ENCODE assay signal across 1 cellular context in the genomic region with DNA sequence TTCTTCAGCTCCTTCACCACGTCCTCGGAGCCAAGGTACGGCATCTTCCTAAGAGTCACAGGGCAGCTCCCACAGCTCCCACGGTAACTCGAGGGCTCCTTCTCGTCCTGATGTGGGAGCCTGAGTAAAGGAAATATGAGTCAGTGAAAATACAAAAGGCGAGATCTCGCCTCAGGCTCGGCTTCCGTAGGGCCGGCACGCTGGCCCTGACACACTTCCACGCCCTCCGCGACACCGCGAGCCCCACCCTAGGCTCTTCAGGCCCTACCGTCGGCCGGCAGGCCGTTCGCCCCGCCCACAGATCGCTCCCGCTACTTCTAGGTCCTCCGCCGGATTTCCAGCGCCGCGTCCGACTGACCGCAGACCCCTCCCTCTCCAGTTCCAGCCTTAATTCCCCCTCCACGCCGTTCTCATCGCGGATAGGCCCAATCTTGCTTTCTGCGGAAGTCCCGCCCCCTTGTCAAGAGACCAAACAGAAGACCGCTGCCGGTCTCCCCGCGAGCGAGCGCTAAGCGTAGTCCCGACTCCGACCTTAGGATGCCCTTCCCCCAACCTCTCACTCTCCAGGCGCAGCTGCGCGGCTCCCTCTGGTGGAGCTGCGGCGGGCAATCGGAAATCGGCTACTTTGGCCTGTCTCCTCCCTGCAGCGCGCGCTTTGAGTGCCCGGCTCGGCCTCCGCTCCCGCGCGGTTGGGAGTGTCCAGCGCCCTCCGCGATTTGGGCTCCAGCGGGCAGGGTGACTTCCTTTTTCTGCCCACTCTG.
A peak's percentile ranks its signal among the peaks of the same experiment; 100 is the strongest.
TF ChIP-seq lines count a peak whose summit lies in the region.

A gene (minus strand): TSS at position 126 of the 761 bp plus-strand sequence. CDS start 82 bp downstream, at position 44.
A gene (plus strand): TSS at position 653 of the 761 bp plus-strand sequence. CDS start 261 bp downstream, outside the sequence.

TF ChIP-seq in HepG2, 621 proteins besides CTCF, POLR2A, EP300 and RAD21 (continued from another document and continues in another):
- TF ChIP-seq, protein P1, sequence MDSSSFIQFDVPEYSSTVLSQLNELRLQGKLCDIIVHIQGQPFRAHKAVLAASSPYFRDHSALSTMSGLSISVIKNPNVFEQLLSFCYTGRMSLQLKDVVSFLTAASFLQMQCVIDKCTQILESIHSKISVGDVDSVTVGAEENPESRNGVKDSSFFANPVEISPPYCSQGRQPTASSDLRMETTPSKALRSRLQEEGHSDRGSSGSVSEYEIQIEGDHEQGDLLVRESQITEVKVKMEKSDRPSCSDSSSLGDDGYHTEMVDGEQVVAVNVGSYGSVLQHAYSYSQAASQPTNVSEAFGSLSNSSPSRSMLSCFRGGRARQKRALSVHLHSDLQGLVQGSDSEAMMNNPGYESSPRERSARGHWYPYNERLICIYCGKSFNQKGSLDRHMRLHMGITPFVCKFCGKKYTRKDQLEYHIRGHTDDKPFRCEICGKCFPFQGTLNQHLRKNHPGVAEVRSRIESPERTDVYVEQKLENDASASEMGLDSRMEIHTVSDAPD (CRISPR knock-in tag; IDR thresholded peaks at IDR 0.05) = peak; percentile 27; the same call in 1 of the 2 replicates
- TF ChIP-seq KDM6A (CRISPR knock-in tag; IDR thresholded peaks at IDR 0.05; ENCODE audit: low read depth) = no peak; the same call in 1 of the 2 replicates
- peak; percentile 65; the same call in 1 of the 2 replicates for TF ChIP-seq ZMYM3 (CRISPR knock-in tag; IDR thresholded peaks at IDR 0.05)
- TF ChIP-seq, protein P2, sequence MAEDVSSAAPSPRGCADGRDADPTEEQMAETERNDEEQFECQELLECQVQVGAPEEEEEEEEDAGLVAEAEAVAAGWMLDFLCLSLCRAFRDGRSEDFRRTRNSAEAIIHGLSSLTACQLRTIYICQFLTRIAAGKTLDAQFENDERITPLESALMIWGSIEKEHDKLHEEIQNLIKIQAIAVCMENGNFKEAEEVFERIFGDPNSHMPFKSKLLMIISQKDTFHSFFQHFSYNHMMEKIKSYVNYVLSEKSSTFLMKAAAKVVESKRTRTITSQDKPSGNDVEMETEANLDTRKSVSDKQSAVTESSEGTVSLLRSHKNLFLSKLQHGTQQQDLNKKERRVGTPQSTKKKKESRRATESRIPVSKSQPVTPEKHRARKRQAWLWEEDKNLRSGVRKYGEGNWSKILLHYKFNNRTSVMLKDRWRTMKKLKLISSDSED (CRISPR knock-in tag; IDR thresholded peaks at IDR 0.05) = no peak
- TF ChIP-seq ZFP82 (CRISPR knock-in tag; IDR thresholded peaks at IDR 0.05; ENCODE audit: borderline replicate concordance) = no peak
- no peak for TF ChIP-seq ZNF878 (CRISPR knock-in tag; IDR thresholded peaks at IDR 0.05)
- TF ChIP-seq, protein P3, sequence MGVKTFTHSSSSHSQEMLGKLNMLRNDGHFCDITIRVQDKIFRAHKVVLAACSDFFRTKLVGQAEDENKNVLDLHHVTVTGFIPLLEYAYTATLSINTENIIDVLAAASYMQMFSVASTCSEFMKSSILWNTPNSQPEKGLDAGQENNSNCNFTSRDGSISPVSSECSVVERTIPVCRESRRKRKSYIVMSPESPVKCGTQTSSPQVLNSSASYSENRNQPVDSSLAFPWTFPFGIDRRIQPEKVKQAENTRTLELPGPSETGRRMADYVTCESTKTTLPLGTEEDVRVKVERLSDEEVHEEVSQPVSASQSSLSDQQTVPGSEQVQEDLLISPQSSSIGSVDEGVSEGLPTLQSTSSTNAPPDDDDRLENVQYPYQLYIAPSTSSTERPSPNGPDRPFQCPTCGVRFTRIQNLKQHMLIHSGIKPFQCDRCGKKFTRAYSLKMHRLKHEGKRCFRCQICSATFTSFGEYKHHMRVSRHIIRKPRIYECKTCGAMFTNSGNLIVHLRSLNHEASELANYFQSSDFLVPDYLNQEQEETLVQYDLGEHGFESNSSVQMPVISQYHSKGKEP (CRISPR knock-in tag; IDR thresholded peaks at IDR 0.05) = no peak
- TF ChIP-seq, protein P4, sequence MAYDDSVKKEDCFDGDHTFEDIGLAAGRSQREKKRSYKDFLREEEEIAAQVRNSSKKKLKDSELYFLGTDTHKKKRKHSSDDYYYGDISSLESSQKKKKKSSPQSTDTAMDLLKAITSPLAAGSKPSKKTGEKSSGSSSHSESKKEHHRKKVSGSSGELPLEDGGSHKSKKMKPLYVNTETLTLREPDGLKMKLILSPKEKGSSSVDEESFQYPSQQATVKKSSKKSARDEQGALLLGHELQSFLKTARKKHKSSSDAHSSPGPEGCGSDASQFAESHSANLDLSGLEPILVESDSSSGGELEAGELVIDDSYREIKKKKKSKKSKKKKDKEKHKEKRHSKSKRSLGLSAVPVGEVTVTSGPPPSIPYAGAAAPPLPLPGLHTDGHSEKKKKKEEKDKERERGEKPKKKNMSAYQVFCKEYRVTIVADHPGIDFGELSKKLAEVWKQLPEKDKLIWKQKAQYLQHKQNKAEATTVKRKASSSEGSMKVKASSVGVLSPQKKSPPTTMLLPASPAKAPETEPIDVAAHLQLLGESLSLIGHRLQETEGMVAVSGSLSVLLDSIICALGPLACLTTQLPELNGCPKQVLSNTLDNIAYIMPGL (CRISPR knock-in tag; IDR thresholded peaks at IDR 0.05; ENCODE audit: borderline replicate concordance in 1 of 2, low read depth in 1 of 2) = peak; percentile 96
- peak; percentile 96 for TF ChIP-seq RBM39 (IDR thresholded peaks at IDR 0.05; ENCODE audit: low read depth, low read length, poor library complexity, severe bottlenecking)
- TF ChIP-seq, protein P5, sequence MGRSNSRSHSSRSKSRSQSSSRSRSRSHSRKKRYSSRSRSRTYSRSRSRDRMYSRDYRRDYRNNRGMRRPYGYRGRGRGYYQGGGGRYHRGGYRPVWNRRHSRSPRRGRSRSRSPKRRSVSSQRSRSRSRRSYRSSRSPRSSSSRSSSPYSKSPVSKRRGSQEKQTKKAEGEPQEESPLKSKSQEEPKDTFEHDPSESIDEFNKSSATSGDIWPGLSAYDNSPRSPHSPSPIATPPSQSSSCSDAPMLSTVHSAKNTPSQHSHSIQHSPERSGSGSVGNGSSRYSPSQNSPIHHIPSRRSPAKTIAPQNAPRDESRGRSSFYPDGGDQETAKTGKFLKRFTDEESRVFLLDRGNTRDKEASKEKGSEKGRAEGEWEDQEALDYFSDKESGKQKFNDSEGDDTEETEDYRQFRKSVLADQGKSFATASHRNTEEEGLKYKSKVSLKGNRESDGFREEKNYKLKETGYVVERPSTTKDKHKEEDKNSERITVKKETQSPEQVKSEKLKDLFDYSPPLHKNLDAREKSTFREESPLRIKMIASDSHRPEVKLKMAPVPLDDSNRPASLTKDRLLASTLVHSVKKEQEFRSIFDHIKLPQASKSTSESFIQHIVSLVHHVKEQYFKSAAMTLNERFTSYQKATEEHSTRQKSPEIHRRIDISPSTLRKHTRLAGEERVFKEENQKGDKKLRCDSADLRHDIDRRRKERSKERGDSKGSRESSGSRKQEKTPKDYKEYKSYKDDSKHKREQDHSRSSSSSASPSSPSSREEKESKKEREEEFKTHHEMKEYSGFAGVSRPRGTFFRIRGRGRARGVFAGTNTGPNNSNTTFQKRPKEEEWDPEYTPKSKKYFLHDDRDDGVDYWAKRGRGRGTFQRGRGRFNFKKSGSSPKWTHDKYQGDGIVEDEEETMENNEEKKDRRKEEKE (IDR thresholded peaks at IDR 0.05) = no peak
- TF ChIP-seq CBFB (CRISPR knock-in tag; IDR thresholded peaks at IDR 0.05) = peak; percentile 91
- no peak for TF ChIP-seq CAMTA2 (CRISPR knock-in tag; IDR thresholded peaks at IDR 0.05; ENCODE audit: borderline replicate concordance)
- TF ChIP-seq, protein P6, sequence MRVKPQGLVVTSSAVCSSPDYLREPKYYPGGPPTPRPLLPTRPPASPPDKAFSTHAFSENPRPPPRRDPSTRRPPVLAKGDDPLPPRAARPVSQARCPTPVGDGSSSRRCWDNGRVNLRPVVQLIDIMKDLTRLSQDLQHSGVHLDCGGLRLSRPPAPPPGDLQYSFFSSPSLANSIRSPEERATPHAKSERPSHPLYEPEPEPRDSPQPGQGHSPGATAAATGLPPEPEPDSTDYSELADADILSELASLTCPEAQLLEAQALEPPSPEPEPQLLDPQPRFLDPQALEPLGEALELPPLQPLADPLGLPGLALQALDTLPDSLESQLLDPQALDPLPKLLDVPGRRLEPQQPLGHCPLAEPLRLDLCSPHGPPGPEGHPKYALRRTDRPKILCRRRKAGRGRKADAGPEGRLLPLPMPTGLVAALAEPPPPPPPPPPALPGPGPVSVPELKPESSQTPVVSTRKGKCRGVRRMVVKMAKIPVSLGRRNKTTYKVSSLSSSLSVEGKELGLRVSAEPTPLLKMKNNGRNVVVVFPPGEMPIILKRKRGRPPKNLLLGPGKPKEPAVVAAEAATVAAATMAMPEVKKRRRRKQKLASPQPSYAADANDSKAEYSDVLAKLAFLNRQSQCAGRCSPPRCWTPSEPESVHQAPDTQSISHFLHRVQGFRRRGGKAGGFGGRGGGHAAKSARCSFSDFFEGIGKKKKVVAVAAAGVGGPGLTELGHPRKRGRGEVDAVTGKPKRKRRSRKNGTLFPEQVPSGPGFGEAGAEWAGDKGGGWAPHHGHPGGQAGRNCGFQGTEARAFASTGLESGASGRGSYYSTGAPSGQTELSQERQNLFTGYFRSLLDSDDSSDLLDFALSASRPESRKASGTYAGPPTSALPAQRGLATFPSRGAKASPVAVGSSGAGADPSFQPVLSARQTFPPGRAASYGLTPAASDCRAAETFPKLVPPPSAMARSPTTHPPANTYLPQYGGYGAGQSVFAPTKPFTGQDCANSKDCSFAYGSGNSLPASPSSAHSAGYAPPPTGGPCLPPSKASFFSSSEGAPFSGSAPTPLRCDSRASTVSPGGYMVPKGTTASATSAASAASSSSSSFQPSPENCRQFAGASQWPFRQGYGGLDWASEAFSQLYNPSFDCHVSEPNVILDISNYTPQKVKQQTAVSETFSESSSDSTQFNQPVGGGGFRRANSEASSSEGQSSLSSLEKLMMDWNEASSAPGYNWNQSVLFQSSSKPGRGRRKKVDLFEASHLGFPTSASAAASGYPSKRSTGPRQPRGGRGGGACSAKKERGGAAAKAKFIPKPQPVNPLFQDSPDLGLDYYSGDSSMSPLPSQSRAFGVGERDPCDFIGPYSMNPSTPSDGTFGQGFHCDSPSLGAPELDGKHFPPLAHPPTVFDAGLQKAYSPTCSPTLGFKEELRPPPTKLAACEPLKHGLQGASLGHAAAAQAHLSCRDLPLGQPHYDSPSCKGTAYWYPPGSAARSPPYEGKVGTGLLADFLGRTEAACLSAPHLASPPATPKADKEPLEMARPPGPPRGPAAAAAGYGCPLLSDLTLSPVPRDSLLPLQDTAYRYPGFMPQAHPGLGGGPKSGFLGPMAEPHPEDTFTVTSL (CRISPR knock-in tag; IDR thresholded peaks at IDR 0.05; ENCODE audit: borderline replicate concordance) = peak; percentile 46; the same call in 1 of the 2 replicates
- TF ChIP-seq, protein P7, sequence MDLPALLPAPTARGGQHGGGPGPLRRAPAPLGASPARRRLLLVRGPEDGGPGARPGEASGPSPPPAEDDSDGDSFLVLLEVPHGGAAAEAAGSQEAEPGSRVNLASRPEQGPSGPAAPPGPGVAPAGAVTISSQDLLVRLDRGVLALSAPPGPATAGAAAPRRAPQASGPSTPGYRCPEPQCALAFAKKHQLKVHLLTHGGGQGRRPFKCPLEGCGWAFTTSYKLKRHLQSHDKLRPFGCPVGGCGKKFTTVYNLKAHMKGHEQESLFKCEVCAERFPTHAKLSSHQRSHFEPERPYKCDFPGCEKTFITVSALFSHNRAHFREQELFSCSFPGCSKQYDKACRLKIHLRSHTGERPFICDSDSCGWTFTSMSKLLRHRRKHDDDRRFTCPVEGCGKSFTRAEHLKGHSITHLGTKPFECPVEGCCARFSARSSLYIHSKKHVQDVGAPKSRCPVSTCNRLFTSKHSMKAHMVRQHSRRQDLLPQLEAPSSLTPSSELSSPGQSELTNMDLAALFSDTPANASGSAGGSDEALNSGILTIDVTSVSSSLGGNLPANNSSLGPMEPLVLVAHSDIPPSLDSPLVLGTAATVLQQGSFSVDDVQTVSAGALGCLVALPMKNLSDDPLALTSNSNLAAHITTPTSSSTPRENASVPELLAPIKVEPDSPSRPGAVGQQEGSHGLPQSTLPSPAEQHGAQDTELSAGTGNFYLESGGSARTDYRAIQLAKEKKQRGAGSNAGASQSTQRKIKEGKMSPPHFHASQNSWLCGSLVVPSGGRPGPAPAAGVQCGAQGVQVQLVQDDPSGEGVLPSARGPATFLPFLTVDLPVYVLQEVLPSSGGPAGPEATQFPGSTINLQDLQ (CRISPR knock-in tag; IDR thresholded peaks at IDR 0.05) = no peak; the same call in 1 of the 2 replicates
- TF ChIP-seq CCAR2 (optimal IDR thresholded peaks at IDR 0.05; ENCODE audit: low read depth, low read length) = no peak
- TF ChIP-seq PAX8 (CRISPR knock-in tag; IDR thresholded peaks at IDR 0.05; ENCODE audit: borderline replicate concordance) = no peak
- TF ChIP-seq ZNF781 (CRISPR knock-in tag; IDR thresholded peaks at IDR 0.05; ENCODE audit: borderline replicate concordance, not compliant biosample characterization) = peak; percentile 81
- no peak for TF ChIP-seq NR3C1 (CRISPR knock-in tag; IDR thresholded peaks at IDR 0.05)
- peak; percentile 84 for TF ChIP-seq PHF5A (CRISPR knock-in tag; IDR thresholded peaks at IDR 0.05; ENCODE audit: low read depth, unreplicated experiment)
- TF ChIP-seq ZNF350 (CRISPR knock-in tag; IDR thresholded peaks at IDR 0.05; ENCODE audit: borderline replicate concordance, low read depth) = peak; percentile 94
- TF ChIP-seq ZNF75D (CRISPR knock-in tag; IDR thresholded peaks at IDR 0.05; ENCODE audit: borderline replicate concordance) = no peak
- TF ChIP-seq, protein P8, sequence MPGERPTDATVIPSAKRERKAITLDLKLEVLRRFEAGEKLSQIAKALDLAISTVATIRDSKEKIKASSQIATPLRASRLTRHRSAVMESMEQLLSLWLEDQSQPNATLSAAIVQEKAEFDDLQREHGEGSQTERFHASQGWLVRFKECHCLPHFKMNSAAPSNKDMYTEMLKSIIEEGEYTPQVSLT (CRISPR knock-in tag; IDR thresholded peaks at IDR 0.05; ENCODE audit: borderline replicate concordance, low read depth) = no peak
- TF ChIP-seq, protein P9, sequence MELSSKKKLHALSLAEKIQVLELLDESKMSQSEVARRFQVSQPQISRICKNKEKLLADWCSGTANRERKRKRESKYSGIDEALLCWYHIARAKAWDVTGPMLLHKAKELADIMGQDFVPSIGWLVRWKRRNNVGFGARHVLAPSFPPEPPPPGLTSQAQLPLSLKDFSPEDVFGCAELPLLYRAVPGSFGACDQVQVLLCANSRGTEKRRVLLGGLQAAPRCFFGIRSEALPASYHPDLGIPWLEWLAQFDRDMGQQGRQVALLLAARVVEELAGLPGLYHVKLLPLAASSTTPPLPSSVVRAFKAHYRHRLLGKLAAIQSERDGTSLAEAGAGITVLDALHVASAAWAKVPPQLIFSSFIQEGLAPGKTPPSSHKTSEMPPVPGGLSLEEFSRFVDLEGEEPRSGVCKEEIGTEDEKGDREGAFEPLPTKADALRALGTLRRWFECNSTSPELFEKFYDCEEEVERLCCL (CRISPR knock-in tag; IDR thresholded peaks at IDR 0.05; ENCODE audit: borderline replicate concordance) = no peak
- TF ChIP-seq, protein P10, sequence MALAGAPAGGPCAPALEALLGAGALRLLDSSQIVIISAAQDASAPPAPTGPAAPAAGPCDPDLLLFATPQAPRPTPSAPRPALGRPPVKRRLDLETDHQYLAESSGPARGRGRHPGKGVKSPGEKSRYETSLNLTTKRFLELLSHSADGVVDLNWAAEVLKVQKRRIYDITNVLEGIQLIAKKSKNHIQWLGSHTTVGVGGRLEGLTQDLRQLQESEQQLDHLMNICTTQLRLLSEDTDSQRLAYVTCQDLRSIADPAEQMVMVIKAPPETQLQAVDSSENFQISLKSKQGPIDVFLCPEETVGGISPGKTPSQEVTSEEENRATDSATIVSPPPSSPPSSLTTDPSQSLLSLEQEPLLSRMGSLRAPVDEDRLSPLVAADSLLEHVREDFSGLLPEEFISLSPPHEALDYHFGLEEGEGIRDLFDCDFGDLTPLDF (CRISPR knock-in tag; IDR thresholded peaks at IDR 0.05) = peak; percentile 98
- TF ChIP-seq SUZ12 (IDR thresholded peaks at IDR 0.05; ENCODE audit: low read depth, low read length) = no peak
- peak; percentile 89 for TF ChIP-seq ZFY (CRISPR knock-in tag; IDR thresholded peaks at IDR 0.05)
- 0 out of 2 replicates have a peak, but pooled peaks have one; percentile 71 for TF ChIP-seq MAF1 (CRISPR knock-in tag; IDR thresholded peaks at IDR 0.05; ENCODE audit: borderline replicate concordance)
- TF ChIP-seq ISL2 (CRISPR knock-in tag; IDR thresholded peaks at IDR 0.05) = peak; percentile 22; the same call in 1 of the 2 replicates
